2 cellular contexts compared by ENCODE assay signal in genomic region chr22:19133561-19133960, GRCh38.
TF ChIP-seq lines count a peak whose summit lies in the region.

No MANE protein-coding gene starts in this region.

TF ChIP-seq in GM12891, 5 proteins besides CTCF, POLR2A, EP300 and RAD21:
- TF ChIP-seq POU2F2 (IDR thresholded peaks at IDR 0.05; ENCODE audit: low read depth, low read length) (no peak), POLR2AphosphoS5 (IDR thresholded peaks at IDR 0.05; ENCODE audit: low read depth, low read length) (no peak), SPI1 (IDR thresholded peaks at IDR 0.05; ENCODE audit: low read depth, low read length) (no peak), PAX5 (IDR thresholded peaks at IDR 0.05; ENCODE audit: insufficient read depth, low read length, severe bottlenecking) (no peak), TAF1 (IDR thresholded peaks at IDR 0.05; ENCODE audit: low read depth, low read length) (no peak)

TF ChIP-seq in K562, 482 proteins besides CTCF, POLR2A, EP300 and RAD21:
- TF ChIP-seq ZC3H4 (CRISPR knock-in tag; IDR thresholded peaks at IDR 0.05; ENCODE audit: borderline replicate concordance), result no peak
- peak; percentile 44 for TF ChIP-seq CHD7 (IDR thresholded peaks at IDR 0.05; ENCODE audit: low read depth, low read length)
- no peak for TF ChIP-seq GTF2F1 (IDR thresholded peaks at IDR 0.05; ENCODE audit: low read depth, low read length)
- TF ChIP-seq TFAP4 (CRISPR knock-in tag; IDR thresholded peaks at IDR 0.05; ENCODE audit: borderline replicate concordance), result 0 out of 2 replicates have a peak, but pooled peaks have one; percentile 2
- no peak for TF ChIP-seq MCM5 (IDR thresholded peaks at IDR 0.05; ENCODE audit: low read depth)
- no peak for TF ChIP-seq POLR2AphosphoS5 (IDR thresholded peaks at IDR 0.05; ENCODE audit: control insufficient read depth, insufficient read depth, low read depth, low read length)
- no peak for TF ChIP-seq RFX1 (IDR thresholded peaks at IDR 0.05)
- TF ChIP-seq IRF2 (CRISPR knock-in tag; IDR thresholded peaks at IDR 0.05), result peak; percentile 84; the same call in 1 of the 2 replicates
- TF ChIP-seq ZBTB49 (CRISPR knock-in tag; IDR thresholded peaks at IDR 0.05; ENCODE audit: borderline replicate concordance), result no peak
- 0 out of 2 replicates have a peak, but pooled peaks have one; percentile 28 for TF ChIP-seq ZBTB1 (CRISPR knock-in tag; IDR thresholded peaks at IDR 0.05; ENCODE audit: borderline replicate concordance, low read depth)
- TF ChIP-seq HES1 (IDR thresholded peaks at IDR 0.05; ENCODE audit: low read depth), result no peak
- no peak for TF ChIP-seq KDM4B (IDR thresholded peaks at IDR 0.05; ENCODE audit: borderline replicate concordance in 2 of 2, low read depth in 1 of 2)
- TF ChIP-seq TSHZ1 (CRISPR knock-in tag; IDR thresholded peaks at IDR 0.05), result no peak
- peak; percentile 75; the same call in 1 of the 2 replicates for TF ChIP-seq ZNF124 (CRISPR knock-in tag; IDR thresholded peaks at IDR 0.05)
